23 cellular contexts compared by ENCODE assay signal in genomic region chr9:112288029-112288428, GRCh38. TPM values are rescaled to one million over a fixed set of nuclear protein-coding genes. Genes with fewer than 3 reads are reported as not detected.
DNase-seq lines count a peak whose midpoint lies in the region; ATAC-seq, FAIRE-seq and TF ChIP-seq lines count a peak whose summit lies in the region.
"Had no signal": no experiment of that assay in that cellular context is flagged by ENCODE, and none has a peak within 500 bp of the region (broad histone marks: within the 10 kb centered on the region; RNA-seq: fewer than 3 reads in every experiment).

No MANE protein-coding gene starts in this region.

- peaks cover 15% of the 10 kb centered on the region for H3K9me3 ChIP-seq in lower lobe of right lung
- H3K9me3 ChIP-seq in A673 (ENCODE audit: low read depth, low read length, poor library complexity, severe bottlenecking), result peaks cover 20% of the 10 kb centered on the region

- no peak for TF ChIP-seq POLR2A in GM12891 (IDR thresholded peaks at IDR 0.05; ENCODE audit: low read depth, low read length)

- H3K27ac ChIP-seq in lower lobe of right lung (no peak overlapping the region), A673 (ENCODE audit: low read depth, low read length, poor library complexity, severe bottlenecking) (no peak overlapping the region)
- H3K27ac ChIP-seq: SJCRH30 had no signal

- CTCF ChIA-PET in AG04449 (lab: Yijun Ruan, JAX), result interaction anchor here (1.1 to 1.2 kb wide), 3 partner anchors 11 to 39 kb away, joined by 3 read pairs; no protein-coding TSS in a partner anchor
- CTCF ChIA-PET in A673 (lab: Charles Lee), result interaction anchor here (0.6 kb wide), 1 partner anchor 46 kb away, joined by 9 read pairs; no protein-coding TSS in a partner anchor

- H3K4me1 ChIP-seq in lower lobe of right lung, result peaks cover 13% of the 10 kb centered on the region
- H3K4me1 ChIP-seq in A673 (ENCODE audit: insufficient read depth, low read length, poor library complexity, severe bottlenecking), result no peaks in the 10 kb centered on the region
- H3K4me1 ChIP-seq: SJCRH30 had no signal

- no peak for ATAC-seq in central memory CD8-positive, alpha-beta T cell (replicated peaks; ENCODE audit: extremely low read depth, poor library complexity, severe bottlenecking)
- peak; percentile 57 to 61 for ATAC-seq in lower lobe of right lung
- ATAC-seq in stimulated activated naive CD8-positive, alpha-beta T cell treated with anti-CD3 and anti-CD28 coated beads, Interleukin-15, Interleukin-2, amounts not matched to agents 100 U/mL and 50 U/mL, for 24 hours, result no peak
- ATAC-seq: GM12878 had no signal

- H3K27me3 Mint-ChIP-seq in central memory CD8-positive, alpha-beta T cell, result no peaks in the 10 kb centered on the region
- H3K27me3 Mint-ChIP-seq: B cell had no signal

- H3K36me3 Mint-ChIP-seq in central memory CD8-positive, alpha-beta T cell (ENCODE audit: insufficient read depth), result peaks cover 13% of the 10 kb centered on the region

- H3K4me3 Mint-ChIP-seq in central memory CD8-positive, alpha-beta T cell, result no peak overlapping the region
- H3K4me3 Mint-ChIP-seq: B cell, immature natural killer cell had no signal

- H3K4me1 Mint-ChIP-seq in central memory CD8-positive, alpha-beta T cell, result peaks cover 43% of the 10 kb centered on the region

- peak; percentile 16 for DNase-seq in AG04449 (ENCODE audit: low read depth, low spot score)
- no peak for DNase-seq in GM12891 (ENCODE audit: insufficient read length, low spot score)
- no peak for DNase-seq in central memory CD8-positive, alpha-beta T cell (ENCODE audit: low spot score in 2 of 2)
- DNase-seq in lower lobe of right lung, result no peak
- no peak for DNase-seq in A673 (ENCODE audit: low spot score)
- DNase-seq in activated T-cell treated with anti-CD3 and anti-CD28 coated beads, Interleukin-2, amount 50 U/mL, for 48 hours, result no peak
- DNase-seq in SHP77 treated with DMSO at 0.1 percent for 48 hours (lab: John Stamatoyannopoulos, UW), result no peak
- DNase-seq in stimulated activated naive CD8-positive, alpha-beta T cell treated with anti-CD3 and anti-CD28 coated beads, Interleukin-15, Interleukin-2, amounts not matched to agents 100 U/mL and 50 U/mL, for 24 hours, result no peak
- DNase-seq: activated CD4-positive, alpha-beta T cell treated with anti-CD3 and anti-CD28 coated beads for 1 hour; activated gamma-delta T cell; amygdala; cortex of kidney; immature natural killer cell; mesenchymal stem cell; NCI-H1436 treated with DMSO at 0.1 percent for 48 hours; NCI-H446; retina; SJCRH30; stimulated activated CD4-positive, alpha-beta T cell treated with anti-CD3 and anti-CD28 coated beads, Interleukin-1b, Interleukin-23, amount 100 ng/mL, for 48 hours; T-helper 9 cell had no signal

- intact Hi-C loops in lower lobe of right lung (cut with DNase I) (no loop called here), A673 (cut with micrococcal nuclease; ENCODE audit: unreplicated experiment) (no loop called here)

- H3K36me3 ChIP-seq in lower lobe of right lung (no peaks in the 10 kb centered on the region), A673 (ENCODE audit: insufficient read depth, low read length, poor library complexity, severe bottlenecking) (peaks cover 16% of the 10 kb centered on the region)

- H3K4me3 ChIP-seq in AG04449 (ENCODE audit: low read depth, low read length) (no peak overlapping the region), lower lobe of right lung (no peak overlapping the region), A673 (ENCODE audit: low read depth, low read length, poor library complexity, severe bottlenecking) (no peak overlapping the region)
- H3K4me3 ChIP-seq: GM12878, SJCRH30 had no signal

- peak; percentile 57 for FAIRE-seq in GM12891 (lab: Jason Lieb, UNC)
- FAIRE-seq: G401.6, GM12878 had no signal

- BruUV-seq in A673 (replicated peaks; lab: Mats Ljungman, UMichigan), result no TSS peak

- TF ChIP-seq CTCF in AG04449 (IDR thresholded peaks at IDR 0.05; ENCODE audit: insufficient read depth, low read length, missing control alignments), result no peak
- no peak for TF ChIP-seq CTCF in lower lobe of right lung (IDR thresholded peaks at IDR 0.05)
- no peak for TF ChIP-seq CTCF in A673 (conservative IDR thresholded peaks at IDR 0.05; ENCODE audit: low read depth, low read length)

- H3K27ac Mint-ChIP-seq in central memory CD8-positive, alpha-beta T cell (ENCODE audit: low read depth), result peak overlapping the region; percentile 52
- H3K27ac Mint-ChIP-seq: B cell had no signal

- H3K9me3 Mint-ChIP-seq in central memory CD8-positive, alpha-beta T cell, result peaks cover 8% of the 10 kb centered on the region

- POLR2A ChIA-PET in AG04449 (lab: Yijun Ruan, JAX), result no interaction called here
- POLR2A ChIA-PET in A673 (lab: Charles Lee; ENCODE audit: low non-redundant PET), result interaction anchor here (0.8 kb wide), 1 partner anchor 63 kb away, joined by 3 read pairs; no protein-coding TSS in a partner anchor

- H3K27me3 ChIP-seq in lower lobe of right lung (ENCODE audit: low read depth) (no peaks in the 10 kb centered on the region), A673 (replicated peaks; ENCODE audit: insufficient read depth, low read depth, low read length, poor library complexity) (no peaks in the 10 kb centered on the region)
- H3K27me3 ChIP-seq: SJCRH30 had no signal

TF ChIP-seq in GM12891, 5 proteins besides CTCF, POLR2A, EP300 and RAD21:
- TF ChIP-seq TAF1 (IDR thresholded peaks at IDR 0.05; ENCODE audit: low read depth, low read length) (no peak), PAX5 (IDR thresholded peaks at IDR 0.05; ENCODE audit: insufficient read depth, low read length, severe bottlenecking) (no peak), POU2F2 (IDR thresholded peaks at IDR 0.05; ENCODE audit: low read depth, low read length) (no peak), SPI1 (IDR thresholded peaks at IDR 0.05; ENCODE audit: low read depth, low read length) (no peak), POLR2AphosphoS5 (IDR thresholded peaks at IDR 0.05; ENCODE audit: low read depth, low read length) (no peak)

RNA-seq across cellular contexts. Expression of gene PTBP3, which starts 45.4 kb away (rescaled TPM):
- 20.1 TPM for polyA plus RNA-seq in GM12891 (2012; ENCODE audit: low read depth, missing spikeins)
- 94.9 TPM for total RNA-seq in lower lobe of right lung
- total RNA-seq in A673 (2021), result 53.1 and 57.1 TPM in 2 replicates

Comparison
In these comparisons a context has a peak if more than half of its experiments do, and no peak if none do; other contexts are left out.
1. ATAC-seq: peak in lower lobe of right lung (2 of 2); none in central memory CD8-positive, alpha-beta T cell (single experiment) and stimulated activated naive CD8-positive, alpha-beta T cell treated with anti-CD3 and anti-CD28 coated beads, Interleukin-15, Interleukin-2, amounts not matched to agents 100 U/mL and 50 U/mL, for 24 hours (single experiment).